26 cellular contexts compared by ENCODE assay signal in genomic region chr7:16399265-16399801, GRCh38. TPM values are rescaled to one million over a fixed set of nuclear protein-coding genes. Genes with fewer than 3 reads are reported as not detected.
DNase-seq lines count a peak whose midpoint lies in the region; ATAC-seq, FAIRE-seq and TF ChIP-seq lines count a peak whose summit lies in the region.
"Had no signal": no experiment of that assay in that cellular context is flagged by ENCODE, and none has a peak within 500 bp of the region (broad histone marks: within the 10 kb centered on the region; RNA-seq: fewer than 3 reads in every experiment).

No MANE protein-coding gene starts in this region.

- H3K18ac ChIP-seq in neuronal stem cell (ENCODE audit: low read length): no peak overlapping the region

- peak overlapping the region; percentile 6 for H3K23ac ChIP-seq in neuronal stem cell (ENCODE audit: low read depth, low read length, poor library complexity)

- no peak overlapping the region for H2BK12ac ChIP-seq in neuronal stem cell (ENCODE audit: low read length)

- peak overlapping the region; percentile 61 for H3K4me3 Mint-ChIP-seq in endothelial cell (ENCODE audit: unreplicated experiment)
- H3K4me3 Mint-ChIP-seq: activated CD4-positive, alpha-beta T cell treated with anti-CD3 and anti-CD28 coated beads for 36 hours; activated T-cell treated with anti-CD3 and anti-CD28 coated beads, Interleukin-2, amount 50 U/mL, for 24 hours; CD8-positive, alpha-beta T cell; central memory CD8-positive, alpha-beta T cell had no signal

- H3K9me3 ChIP-seq in neuronal stem cell (replicated peaks in 1 of 2; ENCODE audit: control insufficient read depth in 2 of 2, insufficient read depth in 1 of 2, low read depth in 1 of 2, low read length in 2 of 2): peaks cover 26 to 40% of the 10 kb centered on the region in 2 donors

- ATAC-seq in GM18520 (IDR thresholded peaks at IDR 0.05; ENCODE audit: unreplicated experiment): no peak
- ATAC-seq: activated CD4-positive, alpha-beta T cell treated with anti-CD3 and anti-CD28 coated beads for 36 hours; CD8-positive, alpha-beta T cell; Right ventricle myocardium inferior had no signal

- no CpG with 5 or more reads among the region's 30 CpGs for whole genome bisulfite sequencing in neuronal stem cell (ENCODE audit: extremely low coverage in 2 of 2, insufficient read length in 2 of 2, insufficient replicate concordance in 1 of 2), 2 donors

- no peak overlapping the region for H3K27ac ChIP-seq in neuronal stem cell (replicated peaks; ENCODE audit: low read length)

- no peak overlapping the region for H3K27ac Mint-ChIP-seq in endothelial cell (ENCODE audit: unreplicated experiment)
- H3K27ac Mint-ChIP-seq: activated CD4-positive, alpha-beta T cell treated with anti-CD3 and anti-CD28 coated beads for 36 hours; activated T-cell treated with anti-CD3 and anti-CD28 coated beads, Interleukin-2, amount 50 U/mL, for 24 hours; CD8-positive, alpha-beta T cell had no signal

- peaks cover 19% of the 10 kb centered on the region for H3K27me3 Mint-ChIP-seq in endothelial cell (ENCODE audit: unreplicated experiment)
- H3K27me3 Mint-ChIP-seq: activated CD4-positive, alpha-beta T cell treated with anti-CD3 and anti-CD28 coated beads for 36 hours; activated T-cell treated with anti-CD3 and anti-CD28 coated beads, Interleukin-2, amount 50 U/mL, for 24 hours; central memory CD8-positive, alpha-beta T cell had no signal

- H2BK15ac ChIP-seq in neuronal stem cell (ENCODE audit: low read length): no peak overlapping the region

- H4K91ac ChIP-seq in neuronal stem cell (ENCODE audit: low read depth, low read length, poor library complexity): no peak overlapping the region

- H2AK5ac ChIP-seq in neuronal stem cell (ENCODE audit: low read depth, low read length): no peak overlapping the region

- H3K14ac ChIP-seq in neuronal stem cell (ENCODE audit: low read length): no peak overlapping the region

- peak overlapping the region in 1 of 2 donors; percentile 22 for H3K4me3 ChIP-seq in neuronal stem cell (ENCODE audit: low read length in 2 of 2)
- H3K4me3 ChIP-seq: HAP-1 had no signal

- H3K4me1 ChIP-seq in neuronal stem cell (ENCODE audit: control insufficient read depth in 2 of 2, insufficient read depth in 1 of 2, low read depth in 1 of 2, low read length in 2 of 2): no peaks in the 10 kb centered on the region

- H3K4me1 Mint-ChIP-seq in endothelial cell (ENCODE audit: unreplicated experiment): no peaks in the 10 kb centered on the region
- H3K4me1 Mint-ChIP-seq: activated CD4-positive, alpha-beta T cell treated with anti-CD3 and anti-CD28 coated beads for 36 hours; central memory CD8-positive, alpha-beta T cell had no signal

- H2BK5ac ChIP-seq in neuronal stem cell (ENCODE audit: low read length): no peak overlapping the region

- H3K4ac ChIP-seq in neuronal stem cell (ENCODE audit: low read length): no peak overlapping the region

- H3K36me3 Mint-ChIP-seq in endothelial cell (ENCODE audit: low read depth, unreplicated experiment): peaks cover 36% of the 10 kb centered on the region

- H2BK120ac ChIP-seq in neuronal stem cell (ENCODE audit: low read depth, low read length): no peak overlapping the region

- H3K27me3 ChIP-seq in neuronal stem cell (ENCODE audit: control insufficient read depth in 3 of 3, insufficient read depth in 3 of 3, low read depth in 1 of 3, low read length in 3 of 3): no peaks in the 10 kb centered on the region

- H3K9ac ChIP-seq in neuronal stem cell (ENCODE audit: low read depth, low read length, poor library complexity): peak overlapping the region; percentile 18

- no peak overlapping the region for H4K8ac ChIP-seq in neuronal stem cell (ENCODE audit: low read depth, low read length)

- no peak overlapping the region for H3K4me2 ChIP-seq in neuronal stem cell (ENCODE audit: insufficient read depth, low read length, poor library complexity, severe bottlenecking)

- H3K79me1 ChIP-seq in neuronal stem cell (ENCODE audit: low read depth, low read length): no peaks in the 10 kb centered on the region

- DNase-seq in H4 (ENCODE audit: low spot score) (peak; percentile 41), SK-N-DZ (ENCODE audit: low spot score) (peak; percentile 4), endothelial cell (ENCODE audit: low spot score) (no peak), neuronal stem cell (ENCODE audit: low spot score) (no peak), NCI-H1436 treated with DMSO at 0.1 percent for 48 hours (lab: John Stamatoyannopoulos, UW) (no peak), GM19239 (ENCODE audit: insufficient read length, low spot score) (no peak)
- DNase-seq: activated CD4-positive, alpha-beta T cell treated with anti-CD3 and anti-CD28 coated beads for 36 hours; activated CD8-positive, alpha-beta memory T cell treated with anti-CD3 and anti-CD28 coated beads for 24 hours; activated naive CD4-positive, alpha-beta T cell; activated T-cell treated with anti-CD3 and anti-CD28 coated beads, Interleukin-2, amount 50 U/mL, for 24 hours; amniotic stem cell; CD8-positive, alpha-beta T cell; DMS79 treated with DMSO at 0.1 percent for 48 hours; mammary epithelial cell; NCI-H187; NCI-H2227 treated with DMSO at 0.1 percent for 48 hours; NCI-H748 treated with DMSO at 0.1 percent for 48 hours; retina; stimulated activated CD4-positive, alpha-beta T cell treated with anti-CD3 and anti-CD28 coated beads, Interleukin-4, amount 100 ng/mL, for 24 hours; stimulated activated naive CD4-positive, alpha-beta T cell treated with Interleukin-2 at 50 U/mL for 16 hours had no signal

- no peak overlapping the region for H2AFZ ChIP-seq in neuronal stem cell (ENCODE audit: low read length)

- TF ChIP-seq CTCF in endothelial cell (IDR thresholded peaks at IDR 0.05; ENCODE audit: unreplicated experiment): no peak

- peaks cover 0 to 31% of the 10 kb centered on the region in 2 donors for H3K36me3 ChIP-seq in neuronal stem cell (replicated peaks in 1 of 2; ENCODE audit: control insufficient read depth in 2 of 2, insufficient read depth in 2 of 2, low read length in 2 of 2)
- H3K36me3 ChIP-seq: HAP-1 had no signal

- peaks cover 14% of the 10 kb centered on the region for H3K9me3 Mint-ChIP-seq in endothelial cell (ENCODE audit: unreplicated experiment)

- no peak for FAIRE-seq in GM19239 (lab: Jason Lieb, UNC)
- FAIRE-seq: TTC549 had no signal

RNA-seq across cellular contexts. Expression of gene CRPPA, which starts 22.0 kb away (rescaled TPM):
- total RNA-seq in H4 (2014; rRNA removed; shearing (Covaris generic)): 0.12 TPM in 1 of 2 replicates, not detected in the other
- 0.48 and 0.68 TPM in 2 replicates for polyA plus RNA-seq in SK-N-DZ (2014; cell fraction: cytosol; rRNA removed)
- polyA plus RNA-seq in SK-N-DZ (2014; cell fraction: nucleus; rRNA removed): 0.08 and 0.57 TPM in 2 replicates
- total RNA-seq in endothelial cell (ENCODE audit: unreplicated experiment): 3.2 TPM
- 0.53 TPM for polyA plus RNA-seq in neuronal stem cell (2013, experiment 1 of 2)
- 0.55 TPM for polyA plus RNA-seq in neuronal stem cell (2013, experiment 2 of 2)
- total RNA-seq: OCI-LY7 had no signal

Comparison
In these comparisons a context has a peak if more than half of its experiments do, and no peak if none do; other contexts are left out.
1. DNase-seq: peak in H4 (single experiment) and SK-N-DZ (single experiment); none in endothelial cell (single experiment), neuronal stem cell (single experiment), NCI-H1436 treated with DMSO at 0.1 percent for 48 hours (single experiment) and GM19239 (single experiment).